Comparison of ENCODE assay signal across 15 cellular contexts in the genomic region with DNA sequence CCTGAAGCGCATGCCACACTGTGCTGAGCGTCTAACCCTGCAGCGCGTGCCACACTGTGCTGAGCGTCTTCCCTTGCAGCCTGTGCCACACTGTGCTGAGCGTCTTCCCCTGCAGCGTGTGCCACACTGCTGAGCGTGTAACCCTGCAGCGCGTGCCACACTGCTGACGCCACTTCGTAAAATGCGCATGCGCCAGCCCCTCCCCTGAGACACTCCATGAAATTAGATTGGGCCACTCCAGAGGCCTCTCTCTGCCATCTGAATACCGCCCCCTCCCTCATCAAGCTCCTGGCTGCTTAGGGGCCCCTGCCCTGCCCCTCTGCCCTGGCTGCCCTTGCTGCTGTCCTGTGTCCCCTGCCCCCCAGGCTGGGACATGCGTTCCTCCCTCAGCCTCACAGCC.
"Had no signal": no experiment of that assay in that cellular context is flagged by ENCODE, and none has a peak within 500 bp of the region (broad histone marks: within the 10 kb centered on the region; RNA-seq: fewer than 3 reads in every experiment).

No MANE protein-coding gene starts in this region.

- H3K4me1 ChIP-seq: ascending aorta, gastroesophageal sphincter, pancreas, tibial nerve, vagina had no signal

- H3K4me3 Mint-ChIP-seq: activated naive CD8-positive, alpha-beta T cell treated with anti-CD3 and anti-CD28 coated beads, Interleukin-2, amount 50 U/mL, for 24 hours; activated T-helper 1 cell treated with anti-CD3 and anti-CD28 coated beads, Interleukin-12 subunit alpha, Interleukin-12 subunit beta, Interleukin-2, Interleukin-4 antibody, amounts not matched to agents 30 ng/mL and 10 ng/mL and 1 ng/mL, durations not matched to agents 14 hours and 24 hours and 36 hours; T-helper 2 cell treated with Interferon-gamma antibody and Interleukin-4, amounts not matched to agents 5 μg/mL and 100 μg/mL, for 36 hours had no signal

- DNase-seq: activated CD4-positive, alpha-beta T cell treated with anti-CD3 and anti-CD28 coated beads, Interleukin-2, amount 50 U/mL, for 48 hours; activated naive CD4-positive, alpha-beta T cell; activated naive CD8-positive, alpha-beta T cell treated with anti-CD3 and anti-CD28 coated beads, Interleukin-2, amount 50 U/mL, for 24 hours; effector memory CD4-positive, alpha-beta T cell; pancreas; stimulated activated CD4-positive, alpha-beta T cell treated with anti-CD3 and anti-CD28 coated beads, Interleukin-4, amount 100 ng/mL, for 4 hours had no signal

- H3K27ac Mint-ChIP-seq: activated T-helper 1 cell treated with anti-CD3 and anti-CD28 coated beads, Interleukin-12 subunit alpha, Interleukin-12 subunit beta, Interleukin-2, Interleukin-4 antibody, amounts not matched to agents 30 ng/mL and 10 ng/mL and 1 ng/mL, durations not matched to agents 14 hours and 24 hours and 36 hours had no signal

- H3K9me3 Mint-ChIP-seq: activated naive CD8-positive, alpha-beta T cell treated with anti-CD3 and anti-CD28 coated beads, Interleukin-2, amount 50 U/mL, for 24 hours; activated T-helper 1 cell treated with anti-CD3 and anti-CD28 coated beads, Interleukin-12 subunit alpha, Interleukin-12 subunit beta, Interleukin-2, Interleukin-4 antibody, amounts not matched to agents 30 ng/mL and 10 ng/mL and 1 ng/mL, durations not matched to agents 14 hours and 24 hours and 36 hours; T-helper 2 cell treated with Interferon-gamma antibody and Interleukin-4, amounts not matched to agents 5 μg/mL and 100 μg/mL, for 36 hours had no signal

- H3K27me3 ChIP-seq: ascending aorta, cardiac muscle cell, gastroesophageal sphincter, pancreas, tibial nerve, vagina had no signal

- ATAC-seq: activated CD4-positive, CD25-positive, alpha-beta regulatory T cell treated with anti-CD3 and anti-CD28 coated beads, Interleukin-2, amount 50 U/mL, for 24 hours; activated naive CD8-positive, alpha-beta T cell treated with anti-CD3 and anti-CD28 coated beads, Interleukin-2, amount 50 U/mL, for 24 hours; pancreas had no signal

- H3K4me3 ChIP-seq: ascending aorta, cardiac muscle cell, gastroesophageal sphincter, pancreas, tibial nerve, vagina had no signal

- H3K27me3 Mint-ChIP-seq: activated naive CD8-positive, alpha-beta T cell treated with anti-CD3 and anti-CD28 coated beads, Interleukin-2, amount 50 U/mL, for 24 hours had no signal

- H3K9me3 ChIP-seq: ascending aorta, gastroesophageal sphincter, pancreas, tibial nerve, vagina had no signal

- FAIRE-seq: pancreas had no signal

- H3K27ac ChIP-seq: ascending aorta, cardiac muscle cell, epithelial cell of prostate, gastroesophageal sphincter, pancreas, tibial nerve, vagina had no signal
